ENCODE assay signal across 8 cellular contexts in genomic region chr4:141350122-141350904, GRCh38.
DNase-seq lines count a peak whose midpoint lies in the region; ATAC-seq and TF ChIP-seq lines count a peak whose summit lies in the region.

No MANE protein-coding gene starts in this region.

- TF ChIP-seq EP300 in suprapubic skin (IDR thresholded peaks at IDR 0.05), result no peak

- H3K4me1 ChIP-seq in psoas muscle (no peaks in the 10 kb centered on the region), suprapubic skin (no peaks in the 10 kb centered on the region)

- WGBS in psoas muscle, 3 donors, result 37 to 46% (median 39%) methylated on average over 3 of the region's 3 CpGs
- WGBS in suprapubic skin, result 66% methylated on average over 3 of the region's 3 CpGs

- ATAC-seq in esophagus mucosa (peak; percentile 91), psoas muscle (peak in 3 of 4 donors; percentile 60 to 73 (median 70)), GM19328 (IDR thresholded peaks at IDR 0.05; ENCODE audit: unreplicated experiment) (no peak)

- TF ChIP-seq CTCF in psoas muscle (IDR thresholded peaks at IDR 0.05) (no peak), suprapubic skin (IDR thresholded peaks at IDR 0.05) (no peak)

- H3K9me3 ChIP-seq in psoas muscle (no peaks in the 10 kb centered on the region), suprapubic skin (no peaks in the 10 kb centered on the region)

- DNase-seq in DMS53 (lab: John Stamatoyannopoulos, UW) (peak; percentile 79), NCI-H2081 treated with DMSO at 0.1 percent for 48 hours (lab: John Stamatoyannopoulos, UW) (peak; percentile 13), psoas muscle (no peak), amygdala (lab: John Stamatoyannopoulos, UW) (no peak), DMS 273 (lab: John Stamatoyannopoulos, UW; ENCODE audit: unreplicated experiment) (no peak), suprapubic skin (ENCODE audit: low spot score in 2 of 2) (no peak)

- H3K27ac ChIP-seq in psoas muscle, result no peak overlapping the region
- no peak overlapping the region for H3K27ac ChIP-seq in suprapubic skin

- intact Hi-C loops in psoas muscle (cut with DNase I), result no loop called here

- H3K27me3 ChIP-seq in psoas muscle (ENCODE audit: insufficient read depth in 3 of 3, low read length in 2 of 3) (no peaks in the 10 kb centered on the region), suprapubic skin (no peaks in the 10 kb centered on the region)

- H3K4me3 ChIP-seq in psoas muscle, result no peak overlapping the region
- no peak overlapping the region for H3K4me3 ChIP-seq in suprapubic skin

- TF ChIP-seq POLR2A in suprapubic skin (IDR thresholded peaks at IDR 0.05), result no peak

- H3K36me3 ChIP-seq in psoas muscle (ENCODE audit: insufficient read depth in 1 of 2, low read depth in 1 of 2) (no peaks in the 10 kb centered on the region), suprapubic skin (no peaks in the 10 kb centered on the region)

Comparison
In these comparisons a context has a peak if more than half of its experiments do, and no peak if none do; other contexts are left out.
1. DNase-seq: peak in DMS53 (single experiment) and NCI-H2081 treated with DMSO at 0.1 percent for 48 hours (single experiment); none in psoas muscle (0 of 2), amygdala (0 of 56), DMS 273 (single experiment) and suprapubic skin (0 of 2).